ENCODE assay signal across 13 cellular contexts in genomic region chrX:150483576-150483975, GRCh38.
"Had no signal": no experiment of that assay in that cellular context is flagged by ENCODE, and none has a peak within 500 bp of the region (broad histone marks: within the 10 kb centered on the region; RNA-seq: fewer than 3 reads in every experiment).

No MANE protein-coding gene starts in this region.

- H3K4me1 Mint-ChIP-seq: nephron progenitor cell had no signal

- H3K27me3 Mint-ChIP-seq: effector memory CD8-positive, alpha-beta T cell; type B pancreatic cell had no signal

- H3K36me3 Mint-ChIP-seq: type B pancreatic cell had no signal

- H3K27ac Mint-ChIP-seq: effector memory CD8-positive, alpha-beta T cell; nephron progenitor cell; type B pancreatic cell had no signal

- FAIRE-seq: bronchial epithelial cell had no signal

- H3K27me3 ChIP-seq: ascending aorta, gastroesophageal sphincter, right atrium auricular region had no signal

- H3K36me3 ChIP-seq: ascending aorta, gastroesophageal sphincter, heart right ventricle, right atrium auricular region, WERI-Rb-1 had no signal

- H3K4me3 ChIP-seq: ascending aorta, gastroesophageal sphincter, heart right ventricle, right atrium auricular region, skin epidermis had no signal

- H3K27ac ChIP-seq: ascending aorta, epithelial cell of prostate, gastroesophageal sphincter, heart right ventricle, right atrium auricular region, skin epidermis, WERI-Rb-1 had no signal

- H3K9me3 Mint-ChIP-seq: activated T-cell treated with anti-CD3 and anti-CD28 coated beads, Interleukin-2, amount 50 U/mL, for 4 hours; effector memory CD8-positive, alpha-beta T cell; type B pancreatic cell had no signal

- ATAC-seq: effector memory CD8-positive, alpha-beta T cell; gastroesophageal sphincter had no signal

- H3K4me1 ChIP-seq: ascending aorta, gastroesophageal sphincter, heart right ventricle, right atrium auricular region had no signal

- DNase-seq: effector memory CD8-positive, alpha-beta T cell; heart right ventricle; nephron progenitor cell; occipital lobe; WERI-Rb-1 had no signal

- H3K9me3 ChIP-seq: ascending aorta, gastroesophageal sphincter, heart right ventricle, right atrium auricular region had no signal

- H3K4me3 Mint-ChIP-seq: activated T-cell treated with anti-CD3 and anti-CD28 coated beads, Interleukin-2, amount 50 U/mL, for 4 hours; effector memory CD8-positive, alpha-beta T cell; nephron progenitor cell; type B pancreatic cell had no signal
